Comparison of ENCODE assay signal across 8 cellular contexts in the genomic region with DNA sequence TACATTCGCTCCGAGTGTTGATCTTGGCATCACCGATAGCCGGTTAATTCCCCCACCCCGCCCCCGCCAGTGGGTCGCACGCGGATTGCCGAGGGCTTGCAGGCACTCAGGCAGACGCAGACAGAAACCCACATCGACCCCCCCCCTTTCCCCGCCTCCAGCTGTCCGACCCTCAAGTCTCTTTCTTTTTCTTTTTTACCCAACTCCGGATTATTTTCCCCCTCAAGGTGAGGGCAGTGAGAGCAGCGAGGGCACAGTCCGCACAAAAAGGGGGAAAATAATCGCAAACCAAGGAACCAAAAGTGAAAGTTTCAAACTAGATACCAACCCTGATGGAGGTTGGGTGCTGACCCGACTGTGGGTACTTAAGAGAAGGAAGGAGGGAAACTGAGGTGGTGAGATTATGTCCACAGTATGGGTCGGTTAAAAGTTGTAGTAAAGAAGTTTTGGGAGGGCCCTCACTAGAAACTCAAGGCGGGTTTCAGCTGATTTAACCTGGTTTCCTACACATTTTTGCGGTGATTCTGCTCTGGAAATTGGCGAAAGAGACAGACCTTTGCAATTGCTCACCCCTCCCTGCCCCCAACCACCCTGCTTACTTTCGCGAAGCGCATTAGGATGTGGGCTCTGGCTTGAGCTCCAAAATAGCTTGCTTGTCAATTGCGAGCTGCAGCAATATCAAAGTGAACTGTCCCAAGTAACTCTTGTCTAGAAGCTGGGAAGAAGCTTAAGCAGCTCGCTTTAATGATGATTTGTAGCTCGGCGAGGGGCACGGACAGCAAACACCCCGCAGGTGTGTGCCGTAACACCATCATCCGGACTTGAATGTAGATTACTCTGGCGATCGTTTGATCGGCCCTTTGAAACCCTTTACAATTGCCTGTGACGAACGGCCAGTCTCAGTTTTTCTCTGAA. TPM values are rescaled to one million over a fixed set of nuclear protein-coding genes. Genes with fewer than 3 reads are reported as not detected.
DNase-seq lines count a peak whose midpoint lies in the region; ATAC-seq and TF ChIP-seq lines count a peak whose summit lies in the region.

No MANE protein-coding gene starts in this region.

- H3K4me1 ChIP-seq in GM23338 (ENCODE audit: insufficient read depth) (peaks cover 77% of the 10 kb centered on the region), iPS-18a (ENCODE audit: control insufficient read depth, low read depth, low read length) (peaks cover 78% of the 10 kb centered on the region), skeletal muscle tissue (ENCODE audit: control insufficient read depth in 3 of 3, insufficient read depth in 3 of 3, low read length in 3 of 3) (peaks cover 3 to 8% (median 5%) of the 10 kb centered on the region in 3 donors)

- POLR2A ChIA-PET in activated B cell treated with CpG ODN at 0.5 μM for 24 hours (lab: Charles Lee) = interaction anchor here (0.7 kb wide), 3 partner anchors 25 to 563 kb away, joined by 3 to 11 read pairs (median 4); no protein-coding TSS in a partner anchor

- intact Hi-C loops in activated B cell treated with CpG ODN at 0.5 μM for 24 hours (cut with micrococcal nuclease) = loop anchor here (1.0 to 5.0 kb wide), 3 partner anchors 19 to 956 kb away; no protein-coding TSS in a partner anchor

- H3K9me3 ChIP-seq in iPS-18a (ENCODE audit: control insufficient read depth, low read depth, low read length) (no peaks in the 10 kb centered on the region), skeletal muscle tissue (ENCODE audit: control insufficient read depth in 3 of 3, low read length in 3 of 3) (no peaks in the 10 kb centered on the region)

- H3K27me3 Mint-ChIP-seq in GM23338 (ENCODE audit: insufficient read depth, low read depth, poor library complexity) (peaks cover 71% of the 10 kb centered on the region), activated B cell treated with CpG ODN at 0.5 μM for 24 hours (peaks cover 78% of the 10 kb centered on the region)

- peak; percentile 74 for DNase-seq in GM23338 (ENCODE audit: low spot score)
- DNase-seq in activated B cell treated with CpG ODN at 0.5 μM for 24 hours = no peak
- no peak for DNase-seq in occipital lobe (lab: John Stamatoyannopoulos, UW)
- no peak for DNase-seq in activated gamma-delta T cell (lab: John Stamatoyannopoulos, UW)
- DNase-seq in LoVo (ENCODE audit: low spot score) = no peak

- H3K4me3 Mint-ChIP-seq in GM23338 (peak overlapping the region; percentile 76), activated B cell treated with CpG ODN at 0.5 μM for 24 hours (peak overlapping the region; percentile 84)

- H3K27me3 ChIP-seq in GM23338 (ENCODE audit: insufficient read depth) = peaks cover 74% of the 10 kb centered on the region
- H3K27me3 ChIP-seq in iPS-18a (ENCODE audit: control insufficient read depth, insufficient read depth, low read length) = peaks cover 46% of the 10 kb centered on the region
- H3K27me3 ChIP-seq in skeletal muscle tissue (ENCODE audit: control insufficient read depth in 3 of 3, insufficient read depth in 3 of 3, low read length in 3 of 3) = peaks cover 73 to 90% (median 75%) of the 10 kb centered on the region in 3 donors

- H3F3A ChIP-seq in GM23338 (replicated peaks; ENCODE audit: low read depth) = peaks cover 8% of the 10 kb centered on the region

- peak overlapping the region; percentile 24; the same call in 1 of the 2 replicates for H3K27ac Mint-ChIP-seq in GM23338
- H3K27ac Mint-ChIP-seq in activated B cell treated with CpG ODN at 0.5 μM for 24 hours = peak overlapping the region; percentile 50

- H3K27ac ChIP-seq in GM23338 (ENCODE audit: low read depth) (no peak overlapping the region), iPS-18a (ENCODE audit: low read length) (no peak overlapping the region), skeletal muscle tissue (ENCODE audit: low read depth, low read length) (no peak overlapping the region)

- no peaks in the 10 kb centered on the region for H3K9me2 ChIP-seq in GM23338 (ENCODE audit: insufficient read depth)

- H3K4me1 Mint-ChIP-seq in GM23338 = peaks cover 83% of the 10 kb centered on the region
- peaks cover 17% of the 10 kb centered on the region for H3K4me1 Mint-ChIP-seq in activated B cell treated with CpG ODN at 0.5 μM for 24 hours

- H3K4me2 ChIP-seq in GM23338 = peak overlapping the region; percentile 92

- no peaks in the 10 kb centered on the region for H4K20me1 ChIP-seq in GM23338 (replicated peaks; ENCODE audit: insufficient read depth)

- no peaks in the 10 kb centered on the region for H3K79me2 ChIP-seq in GM23338 (replicated peaks; ENCODE audit: insufficient read depth)

- H3K9ac ChIP-seq in iPS-18a (ENCODE audit: low read length) = peak overlapping the region; percentile 53
- H3K9ac ChIP-seq in skeletal muscle tissue (ENCODE audit: low read depth in 1 of 3, low read length in 3 of 3) = no peak overlapping the region

- H3K36me3 Mint-ChIP-seq in GM23338 (ENCODE audit: low read depth) (0 out of 3 replicates have a peak, but pooled peaks cover 4% of the 10 kb centered on the region), activated B cell treated with CpG ODN at 0.5 μM for 24 hours (ENCODE audit: low read depth) (no peaks in the 10 kb centered on the region)

- H3K36me3 ChIP-seq in GM23338 (ENCODE audit: insufficient read depth) (no peaks in the 10 kb centered on the region), iPS-18a (ENCODE audit: control insufficient read depth, low read depth, low read length) (no peaks in the 10 kb centered on the region), skeletal muscle tissue (ENCODE audit: control insufficient read depth in 3 of 3, insufficient read depth in 3 of 3, low read length in 3 of 3) (no peaks in the 10 kb centered on the region)

- H2AFZ ChIP-seq in GM23338 = no peak overlapping the region

- CTCF ChIA-PET in activated B cell treated with CpG ODN at 0.5 μM for 24 hours (lab: Charles Lee) = no interaction called here

- H3K4me3 ChIP-seq in GM23338 = peak overlapping the region; percentile 61
- peak overlapping the region; percentile 72 for H3K4me3 ChIP-seq in iPS-18a (ENCODE audit: low read length)
- peak overlapping the region; percentile 13 to 57 (median 54) for H3K4me3 ChIP-seq in skeletal muscle tissue (ENCODE audit: low read length in 3 of 3)

- TF ChIP-seq CTCF in GM23338 (conservative IDR thresholded peaks at IDR 0.05; ENCODE audit: low read depth in 2 of 2) = no peak
- TF ChIP-seq CTCF in activated B cell treated with CpG ODN at 0.5 μM for 24 hours (IDR thresholded peaks at IDR 0.05) = no peak

- peaks cover 2% of the 10 kb centered on the region; the same call in 1 of the 3 replicates for H3K9me3 Mint-ChIP-seq in GM23338
- H3K9me3 Mint-ChIP-seq in activated B cell treated with CpG ODN at 0.5 μM for 24 hours = peaks cover 3% of the 10 kb centered on the region

- ATAC-seq in GM23338 (peak; percentile 1), activated B cell treated with CpG ODN at 0.5 μM for 24 hours (ENCODE audit: low read depth) (no peak), GM21786 (IDR thresholded peaks at IDR 0.05; ENCODE audit: unreplicated experiment) (no peak)

TF ChIP-seq in GM23338, 12 proteins besides CTCF, POLR2A, EP300 and RAD21 (continues in another document):
- TF ChIP-seq NANOG (IDR thresholded peaks at IDR 0.05; ENCODE audit: borderline replicate concordance) = no peak
- TF ChIP-seq EZH2phosphoT487 (IDR thresholded peaks at IDR 0.05; ENCODE audit: unreplicated experiment) = no peak
- TF ChIP-seq ZNF114 (CRISPR knock-in tag; IDR thresholded peaks at IDR 0.05) = no peak

RNA-seq across cellular contexts. Expression of a gene that starts 15.7 kb away (rescaled TPM):
- 211 and 228 TPM in 2 replicates for total RNA-seq in GM23338 (2014; rRNA removed; shearing (Covaris generic))
- 105 and 117 TPM in 2 replicates for polyA plus RNA-seq in GM23338 (2016; fragmentation: Nextera tagmentation; extraction: Ambion mirVana)
- total RNA-seq in activated B cell treated with CpG ODN at 0.5 μM for 24 hours (not detected in 2 replicates), skeletal muscle tissue (under 0.01 TPM), occipital lobe (78.0 TPM)

Comparison
In these comparisons a context has a peak if more than half of its experiments do, and no peak if none do; other contexts are left out.
1. RNA of a gene that starts 15.7 kb away (total RNA-seq): 211 to 228 TPM in GM23338 and 78.0 TPM in occipital lobe (single experiment); not detected in activated B cell treated with CpG ODN at 0.5 μM for 24 hours and under 0.01 TPM in skeletal muscle tissue (single experiment); every median in the first group is over 10 times any median in the second.
2. Peak in every context shown above with its lines, with median percentiles within 50 percentile points of each other: H3K4me3 ChIP-seq.